1 cellular context compared by ENCODE assay signal in genomic region chr7:73622909-73623797, GRCh38.
TF ChIP-seq lines count a peak whose summit lies in the region.

No MANE protein-coding gene starts in this region.

TF ChIP-seq in K562, 482 proteins besides CTCF, POLR2A, EP300 and RAD21 (continued from another document):
- no peak for TF ChIP-seq ZNF407 (IDR thresholded peaks at IDR 0.05; ENCODE audit: low read depth)
- no peak for TF ChIP-seq RERE (CRISPR knock-in tag; IDR thresholded peaks at IDR 0.05; ENCODE audit: borderline replicate concordance)
TF ChIP-seq in K562: peak in this region for 76.
